ENCODE assay signal across 2 cellular contexts in the genomic region with DNA sequence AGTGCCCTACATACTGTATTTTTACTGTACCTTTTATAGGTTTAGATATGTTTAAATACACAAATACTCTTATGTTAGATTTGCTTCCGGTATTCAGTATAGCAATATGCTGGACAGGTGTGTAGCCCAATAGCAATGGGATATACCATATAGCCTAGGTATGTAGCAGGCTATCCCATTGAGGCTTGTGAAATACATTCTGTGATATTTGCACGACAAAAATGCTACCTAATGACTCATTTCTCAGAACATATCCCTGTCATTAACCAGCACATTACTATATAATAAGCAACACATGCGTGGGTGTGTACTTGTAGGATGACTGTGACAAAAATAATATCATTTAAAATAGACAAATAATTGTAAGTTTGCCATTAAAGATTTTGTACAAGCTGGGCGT.
TF ChIP-seq lines count a peak whose summit lies in the region.

No MANE protein-coding gene starts in this region.

TF ChIP-seq in GM12878, 131 proteins besides CTCF, POLR2A, EP300 and RAD21 (continued from another document):
- TF ChIP-seq MYC (IDR thresholded peaks at IDR 0.05; ENCODE audit: insufficient read depth, insufficient read length, insufficient replicate concordance, low read length, severe bottlenecking) (no peak), PAX8 (IDR thresholded peaks at IDR 0.05) (no peak), NR2F1 (conservative IDR thresholded peaks at IDR 0.05) (no peak), RUNX3 (IDR thresholded peaks at IDR 0.05; ENCODE audit: low read length) (peak; percentile 16; the same call in 1 of the 2 replicates), CREM (IDR thresholded peaks at IDR 0.05; ENCODE audit: low read depth) (peak; percentile 39; the same call in 1 of the 2 replicates), SUZ12 (IDR thresholded peaks at IDR 0.05; ENCODE audit: unreplicated experiment) (no peak), KAT2A (conservative IDR thresholded peaks at IDR 0.05; ENCODE audit: control insufficient read depth, low read depth, low read length) (no peak), PAX5 (IDR thresholded peaks at IDR 0.05; ENCODE audit: borderline replicate concordance, low read depth, low read length) (no peak), BCL11A (IDR thresholded peaks at IDR 0.05; ENCODE audit: low read depth, low read length) (no peak; the same call in 1 of the 2 replicates), GATAD2B (conservative IDR thresholded peaks at IDR 0.05; ENCODE audit: low read depth) (no peak), NFIC (IDR thresholded peaks at IDR 0.05; ENCODE audit: low read depth, low read length) (peak; percentile 60; the same call in 1 of the 2 replicates), EED (IDR thresholded peaks at IDR 0.05; ENCODE audit: low read depth) (no peak), CHD1 (IDR thresholded peaks at IDR 0.05; ENCODE audit: low read depth, low read length) (no peak), JUNB (IDR thresholded peaks at IDR 0.05) (peak; percentile 49; the same call in 1 of the 2 replicates)
- TF ChIP-seq, protein P1, sequence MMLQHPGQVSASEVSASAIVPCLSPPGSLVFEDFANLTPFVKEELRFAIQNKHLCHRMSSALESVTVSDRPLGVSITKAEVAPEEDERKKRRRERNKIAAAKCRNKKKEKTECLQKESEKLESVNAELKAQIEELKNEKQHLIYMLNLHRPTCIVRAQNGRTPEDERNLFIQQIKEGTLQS (IDR thresholded peaks at IDR 0.05; ENCODE audit: borderline replicate concordance, extremely low read depth, low read depth, low read length): no peak
- TF ChIP-seq, protein P2, sequence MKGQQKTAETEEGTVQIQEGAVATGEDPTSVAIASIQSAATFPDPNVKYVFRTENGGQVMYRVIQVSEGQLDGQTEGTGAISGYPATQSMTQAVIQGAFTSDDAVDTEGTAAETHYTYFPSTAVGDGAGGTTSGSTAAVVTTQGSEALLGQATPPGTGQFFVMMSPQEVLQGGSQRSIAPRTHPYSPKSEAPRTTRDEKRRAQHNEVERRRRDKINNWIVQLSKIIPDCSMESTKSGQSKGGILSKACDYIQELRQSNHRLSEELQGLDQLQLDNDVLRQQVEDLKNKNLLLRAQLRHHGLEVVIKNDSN (IDR thresholded peaks at IDR 0.05; ENCODE audit: borderline replicate concordance, extremely low read length, insufficient read depth, low read depth, low read length): no peak
- TF ChIP-seq, protein P3, sequence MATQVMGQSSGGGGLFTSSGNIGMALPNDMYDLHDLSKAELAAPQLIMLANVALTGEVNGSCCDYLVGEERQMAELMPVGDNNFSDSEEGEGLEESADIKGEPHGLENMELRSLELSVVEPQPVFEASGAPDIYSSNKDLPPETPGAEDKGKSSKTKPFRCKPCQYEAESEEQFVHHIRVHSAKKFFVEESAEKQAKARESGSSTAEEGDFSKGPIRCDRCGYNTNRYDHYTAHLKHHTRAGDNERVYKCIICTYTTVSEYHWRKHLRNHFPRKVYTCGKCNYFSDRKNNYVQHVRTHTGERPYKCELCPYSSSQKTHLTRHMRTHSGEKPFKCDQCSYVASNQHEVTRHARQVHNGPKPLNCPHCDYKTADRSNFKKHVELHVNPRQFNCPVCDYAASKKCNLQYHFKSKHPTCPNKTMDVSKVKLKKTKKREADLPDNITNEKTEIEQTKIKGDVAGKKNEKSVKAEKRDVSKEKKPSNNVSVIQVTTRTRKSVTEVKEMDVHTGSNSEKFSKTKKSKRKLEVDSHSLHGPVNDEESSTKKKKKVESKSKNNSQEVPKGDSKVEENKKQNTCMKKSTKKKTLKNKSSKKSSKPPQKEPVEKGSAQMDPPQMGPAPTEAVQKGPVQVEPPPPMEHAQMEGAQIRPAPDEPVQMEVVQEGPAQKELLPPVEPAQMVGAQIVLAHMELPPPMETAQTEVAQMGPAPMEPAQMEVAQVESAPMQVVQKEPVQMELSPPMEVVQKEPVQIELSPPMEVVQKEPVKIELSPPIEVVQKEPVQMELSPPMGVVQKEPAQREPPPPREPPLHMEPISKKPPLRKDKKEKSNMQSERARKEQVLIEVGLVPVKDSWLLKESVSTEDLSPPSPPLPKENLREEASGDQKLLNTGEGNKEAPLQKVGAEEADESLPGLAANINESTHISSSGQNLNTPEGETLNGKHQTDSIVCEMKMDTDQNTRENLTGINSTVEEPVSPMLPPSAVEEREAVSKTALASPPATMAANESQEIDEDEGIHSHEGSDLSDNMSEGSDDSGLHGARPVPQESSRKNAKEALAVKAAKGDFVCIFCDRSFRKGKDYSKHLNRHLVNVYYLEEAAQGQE (IDR thresholded peaks at IDR 0.05; ENCODE audit: low read depth, low read length): no peak
- TF ChIP-seq, protein P4, sequence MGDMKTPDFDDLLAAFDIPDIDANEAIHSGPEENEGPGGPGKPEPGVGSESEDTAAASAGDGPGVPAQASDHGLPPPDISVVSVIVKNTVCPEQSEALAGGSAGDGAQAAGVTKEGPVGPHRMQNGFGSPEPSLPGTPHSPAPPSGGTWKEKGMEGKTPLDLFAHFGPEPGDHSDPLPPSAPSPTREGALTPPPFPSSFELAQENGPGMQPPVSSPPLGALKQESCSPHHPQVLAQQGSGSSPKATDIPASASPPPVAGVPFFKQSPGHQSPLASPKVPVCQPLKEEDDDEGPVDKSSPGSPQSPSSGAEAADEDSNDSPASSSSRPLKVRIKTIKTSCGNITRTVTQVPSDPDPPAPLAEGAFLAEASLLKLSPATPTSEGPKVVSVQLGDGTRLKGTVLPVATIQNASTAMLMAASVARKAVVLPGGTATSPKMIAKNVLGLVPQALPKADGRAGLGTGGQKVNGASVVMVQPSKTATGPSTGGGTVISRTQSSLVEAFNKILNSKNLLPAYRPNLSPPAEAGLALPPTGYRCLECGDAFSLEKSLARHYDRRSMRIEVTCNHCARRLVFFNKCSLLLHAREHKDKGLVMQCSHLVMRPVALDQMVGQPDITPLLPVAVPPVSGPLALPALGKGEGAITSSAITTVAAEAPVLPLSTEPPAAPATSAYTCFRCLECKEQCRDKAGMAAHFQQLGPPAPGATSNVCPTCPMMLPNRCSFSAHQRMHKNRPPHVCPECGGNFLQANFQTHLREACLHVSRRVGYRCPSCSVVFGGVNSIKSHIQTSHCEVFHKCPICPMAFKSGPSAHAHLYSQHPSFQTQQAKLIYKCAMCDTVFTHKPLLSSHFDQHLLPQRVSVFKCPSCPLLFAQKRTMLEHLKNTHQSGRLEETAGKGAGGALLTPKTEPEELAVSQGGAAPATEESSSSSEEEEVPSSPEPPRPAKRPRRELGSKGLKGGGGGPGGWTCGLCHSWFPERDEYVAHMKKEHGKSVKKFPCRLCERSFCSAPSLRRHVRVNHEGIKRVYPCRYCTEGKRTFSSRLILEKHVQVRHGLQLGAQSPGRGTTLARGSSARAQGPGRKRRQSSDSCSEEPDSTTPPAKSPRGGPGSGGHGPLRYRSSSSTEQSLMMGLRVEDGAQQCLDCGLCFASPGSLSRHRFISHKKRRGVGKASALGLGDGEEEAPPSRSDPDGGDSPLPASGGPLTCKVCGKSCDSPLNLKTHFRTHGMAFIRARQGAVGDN (IDR thresholded peaks at IDR 0.05): no peak

TF ChIP-seq in WTC11, 78 proteins besides CTCF, POLR2A, EP300 and RAD21 (continued from another document):
- TF ChIP-seq, protein P5, sequence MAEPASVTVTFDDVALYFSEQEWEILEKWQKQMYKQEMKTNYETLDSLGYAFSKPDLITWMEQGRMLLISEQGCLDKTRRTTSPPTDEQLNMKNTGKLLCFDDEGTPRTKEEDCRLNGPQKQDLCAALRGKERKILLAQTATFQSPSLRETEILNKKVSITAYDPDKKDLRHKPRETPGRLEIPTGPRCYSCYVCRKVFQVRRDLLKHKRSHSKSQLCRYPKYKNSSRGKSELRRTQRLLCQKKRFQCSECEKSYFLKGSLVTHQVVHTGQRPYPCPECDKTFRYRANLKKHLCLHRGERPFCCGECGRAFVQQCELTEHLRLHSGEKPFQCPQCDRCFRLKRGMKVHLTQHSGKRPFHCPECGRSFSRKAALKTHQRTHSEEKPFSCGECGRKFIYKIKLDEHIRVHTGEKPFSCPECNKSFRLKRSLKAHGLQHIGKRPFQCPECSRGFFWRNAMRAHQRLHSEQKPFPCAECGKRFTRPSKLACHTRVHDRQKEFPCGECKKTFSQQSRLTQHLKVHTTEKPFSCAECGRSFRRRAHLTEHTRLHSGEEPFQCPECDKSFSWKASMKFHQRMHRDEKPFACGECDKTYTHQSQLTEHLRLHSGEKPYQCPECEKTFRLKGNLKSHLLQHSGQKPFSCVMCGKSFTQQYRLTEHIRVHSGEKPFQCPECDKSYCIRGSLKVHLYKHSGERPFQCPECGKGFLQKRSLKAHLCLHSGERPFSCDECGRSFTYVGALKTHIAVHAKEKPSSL (CRISPR knock-in tag; conservative IDR thresholded peaks at IDR 0.05): no peak
- TF ChIP-seq NR2C2 (CRISPR knock-in tag; IDR thresholded peaks at IDR 0.05) (no peak), SOX15 (CRISPR knock-in tag; IDR thresholded peaks at IDR 0.05) (no peak), NR3C1 (CRISPR knock-in tag; conservative IDR thresholded peaks at IDR 0.05; ENCODE audit: low read depth) (no peak), NFATC4 (CRISPR knock-in tag; IDR thresholded peaks at IDR 0.05) (no peak), GTF2I (CRISPR knock-in tag; conservative IDR thresholded peaks at IDR 0.05) (no peak), ZNF317 (CRISPR knock-in tag; IDR thresholded peaks at IDR 0.05; ENCODE audit: borderline replicate concordance, low read depth) (no peak), IRF2 (CRISPR knock-in tag; IDR thresholded peaks at IDR 0.05; ENCODE audit: borderline replicate concordance, low read depth) (no peak)
- TF ChIP-seq, protein P6, sequence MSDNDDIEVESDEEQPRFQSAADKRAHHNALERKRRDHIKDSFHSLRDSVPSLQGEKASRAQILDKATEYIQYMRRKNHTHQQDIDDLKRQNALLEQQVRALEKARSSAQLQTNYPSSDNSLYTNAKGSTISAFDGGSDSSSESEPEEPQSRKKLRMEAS (CRISPR knock-in tag; IDR thresholded peaks at IDR 0.05): no peak
- TF ChIP-seq, protein P7, sequence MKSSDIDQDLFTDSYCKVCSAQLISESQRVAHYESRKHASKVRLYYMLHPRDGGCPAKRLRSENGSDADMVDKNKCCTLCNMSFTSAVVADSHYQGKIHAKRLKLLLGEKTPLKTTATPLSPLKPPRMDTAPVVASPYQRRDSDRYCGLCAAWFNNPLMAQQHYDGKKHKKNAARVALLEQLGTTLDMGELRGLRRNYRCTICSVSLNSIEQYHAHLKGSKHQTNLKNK (CRISPR knock-in tag; IDR thresholded peaks at IDR 0.05): no peak
TF ChIP-seq in WTC11: peak in this region for 0.
